Comparison of ENCODE assay signal across 8 cellular contexts in genomic region chr1:9867408-9868243, GRCh38. TPM values are rescaled to one million over a fixed set of nuclear protein-coding genes. Genes with fewer than 3 reads are reported as not detected.
DNase-seq lines count a peak whose midpoint lies in the region; ATAC-seq lines count a peak whose summit lies in the region.

No MANE protein-coding gene starts in this region.

- in situ Hi-C loops in HAP-1 (cut with MboI; ENCODE audit: low sequenced_read_pairs): loop anchor here (5.0 to 10.0 kb wide), 3 partner anchors 80 to 235 kb away; no protein-coding TSS in a partner anchor

- H3K27me3 ChIP-seq in HAP-1 (ENCODE audit: low read depth): no peaks in the 10 kb centered on the region

- CTCF ChIA-PET in activated CD4-positive, alpha-beta T cell treated with anti-CD3 and anti-CD28 coated beads for 36 hours (lab: Charles Lee): interaction anchor here (0.6 to 15.5 kb wide), 23 partner anchors 8 to 377 kb away, joined by 3 to 221 read pairs (median 4); partner anchors contain the start of genes LZIC and NMNAT1

- no peaks in the 10 kb centered on the region for H3K9me3 Mint-ChIP-seq in activated CD4-positive, alpha-beta T cell treated with anti-CD3 and anti-CD28 coated beads for 36 hours (ENCODE audit: low read depth)

- no peaks in the 10 kb centered on the region for H3K4me1 Mint-ChIP-seq in activated CD4-positive, alpha-beta T cell treated with anti-CD3 and anti-CD28 coated beads for 36 hours

- H3K36me3 Mint-ChIP-seq in activated CD4-positive, alpha-beta T cell treated with anti-CD3 and anti-CD28 coated beads for 36 hours (ENCODE audit: low read depth): no peaks in the 10 kb centered on the region

- no peak overlapping the region for H3K4me3 ChIP-seq in HAP-1

- peak; percentile 99 for ATAC-seq in activated CD4-positive, alpha-beta T cell treated with anti-CD3 and anti-CD28 coated beads for 36 hours
- ATAC-seq in left lobe of liver (peak; percentile 90), HG03442 (IDR thresholded peaks at IDR 0.05; ENCODE audit: unreplicated experiment) (no peak)

- no peaks in the 10 kb centered on the region for H3K27me3 Mint-ChIP-seq in activated CD4-positive, alpha-beta T cell treated with anti-CD3 and anti-CD28 coated beads for 36 hours

- DNase-seq in DMS153 (lab: John Stamatoyannopoulos, UW): peak; percentile 32
- peak; percentile 68 to 88 for DNase-seq in HAP-1 (ENCODE audit: low spot score in 2 of 2)
- peak; percentile 82 for DNase-seq in NCI-H2227 (lab: John Stamatoyannopoulos, UW; ENCODE audit: unreplicated experiment)
- peak; percentile 93 for DNase-seq in activated CD4-positive, alpha-beta T cell treated with anti-CD3 and anti-CD28 coated beads for 36 hours
- peak; percentile 86 for DNase-seq in cerebellar cortex (ENCODE audit: low spot score)
- peak; percentile 74 for DNase-seq in left lobe of liver (ENCODE audit: low spot score)
- DNase-seq in stimulated activated CD4-positive, alpha-beta T cell treated with anti-CD3 and anti-CD28 coated beads, TNF-alpha, amount 100 ng/mL, for 1 hour (ENCODE audit: low read depth in 3 of 3, low spot score in 1 of 3): peak; percentile 73 to 86 (median 81)

- POLR2A ChIA-PET in activated CD4-positive, alpha-beta T cell treated with anti-CD3 and anti-CD28 coated beads for 36 hours (lab: Charles Lee): no interaction called here

- H3K4me1 ChIP-seq in HAP-1: no peaks in the 10 kb centered on the region

- H3K4me3 Mint-ChIP-seq in activated CD4-positive, alpha-beta T cell treated with anti-CD3 and anti-CD28 coated beads for 36 hours: no peak overlapping the region

- H3K9me3 ChIP-seq in HAP-1: no peaks in the 10 kb centered on the region

- H3K36me3 ChIP-seq in HAP-1 (replicated peaks): no peaks in the 10 kb centered on the region

- intact Hi-C loops in activated CD4-positive, alpha-beta T cell treated with anti-CD3 and anti-CD28 coated beads for 36 hours (cut with DNase I, micrococcal nuclease): loop anchor here (1.0 to 2.0 kb wide), 6 partner anchors 83 to 372 kb away; partner anchors contain the start of gene TMEM201 (in 1 of the 2)

- H3K27ac Mint-ChIP-seq in activated CD4-positive, alpha-beta T cell treated with anti-CD3 and anti-CD28 coated beads for 36 hours: no peak overlapping the region

RNA-seq across cellular contexts. Expression of gene CTNNBIP1, which starts 42.4 kb away (rescaled TPM):
- total RNA-seq in activated CD4-positive, alpha-beta T cell treated with anti-CD3 and anti-CD28 coated beads for 36 hours: 10 to 100 TPM in 1 of 2 experiments, 1 to 10 TPM in 1; 7.5 to 11.0 TPM
- total RNA-seq in left lobe of liver: 24.2 TPM

RNA-seq across cellular contexts. Expression of gene CLSTN1, which starts 43.9 kb away (rescaled TPM):
- 10 to 100 TPM; 34.9 to 36.7 TPM for total RNA-seq in activated CD4-positive, alpha-beta T cell treated with anti-CD3 and anti-CD28 coated beads for 36 hours
- 8.1 TPM for total RNA-seq in left lobe of liver

Comparison
In these comparisons a context has a peak if more than half of its experiments do, and no peak if none do; other contexts are left out.
1. DNase-seq: peak in every context shown above with its lines; median percentile 93 in activated CD4-positive, alpha-beta T cell treated with anti-CD3 and anti-CD28 coated beads for 36 hours; 86 in cerebellar cortex; 82 in NCI-H2227; 81 in stimulated activated CD4-positive, alpha-beta T cell treated with anti-CD3 and anti-CD28 coated beads, TNF-alpha, amount 100 ng/mL, for 1 hour; 78 in HAP-1; 74 in left lobe of liver; 32 in DMS153.